12 cellular contexts compared by ENCODE assay signal in the genomic region with DNA sequence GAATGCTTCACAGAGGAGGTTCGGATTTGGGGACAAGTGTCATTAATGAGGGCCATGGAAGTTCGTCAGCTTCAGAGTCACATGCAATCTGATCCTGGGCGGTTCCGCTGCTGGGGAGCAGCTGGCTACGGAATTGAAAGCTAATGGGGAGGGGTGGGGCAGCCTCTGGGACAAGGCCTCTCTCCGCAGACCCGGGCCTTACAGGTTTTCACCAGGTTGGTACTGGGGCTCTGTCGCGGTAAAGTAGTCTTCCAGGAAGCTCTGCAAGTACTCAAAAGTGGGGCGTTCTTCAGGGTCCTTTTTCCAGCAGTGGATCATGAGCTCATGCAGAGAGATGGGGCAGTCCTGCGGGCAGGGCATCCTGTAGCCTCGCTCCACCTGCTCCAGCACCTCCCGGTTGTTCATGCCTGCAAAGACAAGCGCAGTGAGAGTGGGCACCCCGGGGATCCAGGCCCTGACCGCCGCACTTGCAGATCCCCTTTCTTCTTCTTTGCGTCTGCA. TPM values are rescaled to one million over a fixed set of nuclear protein-coding genes. Genes with fewer than 3 reads are reported as not detected.
DNase-seq lines count a peak whose midpoint lies in the region; ATAC-seq and TF ChIP-seq lines count a peak whose summit lies in the region.
"Had no signal": no experiment of that assay in that cellular context is flagged by ENCODE, and none has a peak within 500 bp of the region (broad histone marks: within the 10 kb centered on the region; RNA-seq: fewer than 3 reads in every experiment).

No MANE protein-coding gene starts in this region.

- DNase-seq in DMS 273 (lab: John Stamatoyannopoulos, UW; ENCODE audit: unreplicated experiment): peak; percentile 80
- DNase-seq in DMS 273 treated with DMSO at 0.1 percent for 48 hours (lab: John Stamatoyannopoulos, UW): no peak
- no peak for DNase-seq in NT2/D1 (ENCODE audit: low read depth, low spot score)
- DNase-seq in iPS DF 19.7 (ENCODE audit: low read depth, low spot score): peak; percentile 23
- peak; percentile 75 to 77 for DNase-seq in gastrocnemius medialis
- no peak for DNase-seq in smooth muscle cell (lab: John Stamatoyannopoulos, UW; ENCODE audit: unreplicated experiment)
- DNase-seq in pons (ENCODE audit: low spot score): no peak
- DNase-seq: activated CD4-positive, alpha-beta T cell treated with anti-CD3 and anti-CD28 coated beads for 36 hours; brain microvascular endothelial cell; GF-D8 had no signal

- H3K9me3 ChIP-seq in NT2/D1 (ENCODE audit: insufficient read depth, low read length) (no peaks in the 10 kb centered on the region), gastrocnemius medialis (no peaks in the 10 kb centered on the region), smooth muscle cell (replicated peaks; ENCODE audit: low read depth) (no peaks in the 10 kb centered on the region)

- H3K9ac ChIP-seq in NT2/D1 (ENCODE audit: insufficient read length, low read depth): no peak overlapping the region
- H3K9ac ChIP-seq in smooth muscle cell (ENCODE audit: low read depth): no peak overlapping the region

- in situ Hi-C loops in gastrocnemius medialis (cut with MboI; ENCODE audit: low sequenced_read_pairs in 4 of 4): loop anchor here in 1 of 4 donors (25.0 kb wide), 1 partner anchor 549 kb away; no protein-coding TSS in a partner anchor

- no peak overlapping the region for H2AFZ ChIP-seq in smooth muscle cell (ENCODE audit: low read depth)

- intact Hi-C loops in gastrocnemius medialis (cut with DNase I; ENCODE audit: low total_unique reads): loop anchor here (2.0 to 10.0 kb wide), 2 partner anchors 57 to 847 kb away; a partner anchor contains a TSS

- peaks cover 2% of the 10 kb centered on the region for H3K36me3 ChIP-seq in NT2/D1 (ENCODE audit: insufficient read depth, insufficient read length, low read length)
- no peaks in the 10 kb centered on the region for H3K36me3 ChIP-seq in gastrocnemius medialis
- no peaks in the 10 kb centered on the region for H3K36me3 ChIP-seq in smooth muscle cell (ENCODE audit: low read depth)

- WGBS in smooth muscle cell (ENCODE audit: low lambda C conversion rate): 58% methylated on average over 18 of the region's 18 CpGs

- no peak for TF ChIP-seq CTCF in gastrocnemius medialis (IDR thresholded peaks at IDR 0.05 in 4 of 5, conservative IDR thresholded peaks at IDR 0.05 in 1 of 5)
- TF ChIP-seq CTCF in smooth muscle cell (IDR thresholded peaks at IDR 0.05; ENCODE audit: borderline replicate concordance, insufficient read depth, poor library complexity, severe bottlenecking): no peak

- no peak overlapping the region for H3K4me2 ChIP-seq in smooth muscle cell

- peaks cover 31% of the 10 kb centered on the region for H3F3A ChIP-seq in smooth muscle cell (ENCODE audit: low read depth)

- TF ChIP-seq POLR2A in gastrocnemius medialis (IDR thresholded peaks at IDR 0.05): peak; percentile 72 to 74

- peaks cover 13% of the 10 kb centered on the region for H4K20me1 ChIP-seq in smooth muscle cell (ENCODE audit: low read depth)

- H3K27ac ChIP-seq in gastrocnemius medialis (peak overlapping the region; percentile 88 to 96 (median 95)), smooth muscle cell (ENCODE audit: low read depth) (no peak overlapping the region)
- H3K27ac ChIP-seq: 22Rv1, brain microvascular endothelial cell had no signal

- peak overlapping the region; percentile 13 for H3K4me3 ChIP-seq in NT2/D1 (ENCODE audit: insufficient read length, low read depth)
- H3K4me3 ChIP-seq in gastrocnemius medialis: peak overlapping the region; percentile 24 to 52 (median 34)
- no peak overlapping the region for H3K4me3 ChIP-seq in smooth muscle cell

- H3K27me3 ChIP-seq in NT2/D1 (ENCODE audit: insufficient read depth, insufficient read length) (no peaks in the 10 kb centered on the region), gastrocnemius medialis (no peaks in the 10 kb centered on the region), smooth muscle cell (ENCODE audit: low read depth) (no peaks in the 10 kb centered on the region)
- H3K27me3 ChIP-seq: brain microvascular endothelial cell had no signal

- ATAC-seq in gastrocnemius medialis (peak; percentile 29 to 37), GM21528 (IDR thresholded peaks at IDR 0.05; ENCODE audit: low FRiP score, unreplicated experiment) (no peak)
- ATAC-seq: activated CD4-positive, alpha-beta T cell treated with anti-CD3 and anti-CD28 coated beads for 36 hours had no signal

- H3K4me1 ChIP-seq in NT2/D1 (ENCODE audit: insufficient read depth, insufficient read length) (peaks cover 10% of the 10 kb centered on the region), gastrocnemius medialis (peaks cover 57 to 83% of the 10 kb centered on the region in 2 donors), smooth muscle cell (ENCODE audit: low read depth) (peaks cover 32% of the 10 kb centered on the region)

- H3K79me2 ChIP-seq in smooth muscle cell (ENCODE audit: low read depth): no peaks in the 10 kb centered on the region

RNA-seq across cellular contexts. Expression of a gene that starts 55.9 kb away (rescaled TPM):
- total RNA-seq in gastrocnemius medialis (10 to 100 TPM; 11.0 to 31.1 (median 17.3) TPM), smooth muscle cell (13.1 and 21.2 TPM in 2 replicates)
- 10.2 and 17.1 TPM in 2 replicates for polyA plus RNA-seq in smooth muscle cell

Comparison
In these comparisons a context has a peak if more than half of its experiments do, and no peak if none do; other contexts are left out.
1. DNase-seq: peak in DMS 273 (single experiment), iPS DF 19.7 (single experiment) and gastrocnemius medialis (2 of 2); none in DMS 273 treated with DMSO at 0.1 percent for 48 hours (single experiment), NT2/D1 (single experiment), smooth muscle cell (single experiment) and pons (single experiment).